In the genomic region with DNA sequence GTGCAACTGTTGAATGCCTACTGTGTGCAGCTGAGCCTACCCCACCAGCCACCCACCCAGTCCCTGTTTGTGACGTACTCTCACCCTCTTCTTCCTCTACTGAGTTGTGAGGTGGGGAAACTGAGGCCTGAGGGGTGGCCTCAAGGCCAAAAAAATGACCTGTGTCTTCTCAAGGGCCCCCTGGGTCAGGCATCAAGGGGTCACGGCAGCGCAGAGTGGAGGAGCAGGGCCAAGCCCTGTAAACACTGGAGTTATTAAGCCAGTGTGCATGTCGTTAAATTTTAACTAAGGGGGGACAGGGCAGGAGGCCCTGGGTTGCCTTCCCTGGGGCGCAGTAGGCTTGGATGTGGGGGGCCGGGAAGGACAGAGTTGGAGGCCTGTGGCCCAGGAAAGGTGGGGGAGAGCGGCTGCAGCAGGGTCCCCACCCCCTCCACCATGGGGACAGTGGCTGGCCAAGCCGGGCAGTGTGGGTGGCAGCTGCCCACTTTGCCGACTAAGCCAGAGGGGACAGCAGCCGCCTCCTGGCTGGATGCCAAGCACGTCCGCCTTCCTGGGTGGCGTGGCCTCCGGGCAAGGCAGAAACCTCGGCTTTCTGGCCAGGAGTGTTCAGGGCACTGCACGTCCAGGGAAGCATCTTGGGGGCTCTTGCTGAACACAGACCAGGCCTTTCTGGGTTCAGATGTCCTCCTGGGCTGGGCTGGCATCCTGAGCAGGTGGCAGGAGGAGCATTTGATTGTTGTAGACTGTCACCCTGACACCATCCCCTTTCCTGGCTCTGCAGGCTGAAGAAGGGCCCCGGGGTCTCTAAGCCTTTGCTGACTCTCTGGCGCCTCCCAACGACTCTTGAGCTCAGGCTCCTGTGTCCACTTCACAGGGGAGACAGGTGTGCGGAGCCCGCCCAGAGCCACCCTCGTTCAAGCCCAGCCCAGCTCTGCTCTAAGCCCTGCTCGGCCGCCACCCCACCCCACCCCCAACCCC, we compare ENCODE assay signal across 1 cellular context.
TF ChIP-seq lines count a peak whose summit lies in the region.

No MANE protein-coding gene starts in this region.

TF ChIP-seq in HepG2, 621 proteins besides CTCF, POLR2A, EP300 and RAD21 (continued from another document and continues in another):
- TF ChIP-seq SNAPC4 (CRISPR knock-in tag; IDR thresholded peaks at IDR 0.05) (no peak), GATA4 (IDR thresholded peaks at IDR 0.05; ENCODE audit: borderline replicate concordance, low read depth) (no peak), NCOA5 (CRISPR knock-in tag; IDR thresholded peaks at IDR 0.05) (no peak), ZNF777 (CRISPR knock-in tag; IDR thresholded peaks at IDR 0.05) (peak; percentile 70; the same call in 1 of the 2 replicates), ZNF234 (CRISPR knock-in tag; conservative IDR thresholded peaks at IDR 0.05) (no peak; the same call in 1 of the 2 replicates), ZNF775 (CRISPR knock-in tag; IDR thresholded peaks at IDR 0.05; ENCODE audit: borderline replicate concordance) (0 out of 2 replicates have a peak, but pooled peaks have one; percentile 24), ZNF549 (CRISPR knock-in tag; IDR thresholded peaks at IDR 0.05) (no peak), ATF2 (CRISPR knock-in tag; IDR thresholded peaks at IDR 0.05) (no peak; the same call in 1 of the 2 replicates), NBN (conservative IDR thresholded peaks at IDR 0.05) (no peak), ELF1 (CRISPR knock-in tag; IDR thresholded peaks at IDR 0.05) (no peak; the same call in 1 of the 2 replicates), RFXAP (CRISPR knock-in tag; IDR thresholded peaks at IDR 0.05; ENCODE audit: borderline replicate concordance) (peak; percentile 57; the same call in 1 of the 2 replicates), THYN1 (CRISPR knock-in tag; IDR thresholded peaks at IDR 0.05; ENCODE audit: borderline replicate concordance, low read depth) (no peak), KDM3A (CRISPR knock-in tag; IDR thresholded peaks at IDR 0.05; ENCODE audit: low read depth) (peak; percentile 73; the same call in 1 of the 2 replicates), HNRNPH1 (optimal IDR thresholded peaks at IDR 0.05; ENCODE audit: low read depth, low read length) (no peak), ZC3H4 (CRISPR knock-in tag; IDR thresholded peaks at IDR 0.05; ENCODE audit: borderline replicate concordance) (no peak), ZFYVE20 (CRISPR knock-in tag; IDR thresholded peaks at IDR 0.05; ENCODE audit: borderline replicate concordance, low read depth) (no peak)
- TF ChIP-seq, protein P1, sequence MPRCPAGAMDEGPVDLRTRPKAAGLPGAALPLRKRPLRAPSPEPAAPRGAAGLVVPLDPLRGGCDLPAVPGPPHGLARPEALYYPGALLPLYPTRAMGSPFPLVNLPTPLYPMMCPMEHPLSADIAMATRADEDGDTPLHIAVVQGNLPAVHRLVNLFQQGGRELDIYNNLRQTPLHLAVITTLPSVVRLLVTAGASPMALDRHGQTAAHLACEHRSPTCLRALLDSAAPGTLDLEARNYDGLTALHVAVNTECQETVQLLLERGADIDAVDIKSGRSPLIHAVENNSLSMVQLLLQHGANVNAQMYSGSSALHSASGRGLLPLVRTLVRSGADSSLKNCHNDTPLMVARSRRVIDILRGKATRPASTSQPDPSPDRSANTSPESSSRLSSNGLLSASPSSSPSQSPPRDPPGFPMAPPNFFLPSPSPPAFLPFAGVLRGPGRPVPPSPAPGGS (CRISPR knock-in tag; IDR thresholded peaks at IDR 0.05): peak; percentile 47; the same call in 1 of the 2 replicates
- TF ChIP-seq, protein P2, sequence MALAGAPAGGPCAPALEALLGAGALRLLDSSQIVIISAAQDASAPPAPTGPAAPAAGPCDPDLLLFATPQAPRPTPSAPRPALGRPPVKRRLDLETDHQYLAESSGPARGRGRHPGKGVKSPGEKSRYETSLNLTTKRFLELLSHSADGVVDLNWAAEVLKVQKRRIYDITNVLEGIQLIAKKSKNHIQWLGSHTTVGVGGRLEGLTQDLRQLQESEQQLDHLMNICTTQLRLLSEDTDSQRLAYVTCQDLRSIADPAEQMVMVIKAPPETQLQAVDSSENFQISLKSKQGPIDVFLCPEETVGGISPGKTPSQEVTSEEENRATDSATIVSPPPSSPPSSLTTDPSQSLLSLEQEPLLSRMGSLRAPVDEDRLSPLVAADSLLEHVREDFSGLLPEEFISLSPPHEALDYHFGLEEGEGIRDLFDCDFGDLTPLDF (CRISPR knock-in tag; IDR thresholded peaks at IDR 0.05): no peak
- TF ChIP-seq, protein P3, sequence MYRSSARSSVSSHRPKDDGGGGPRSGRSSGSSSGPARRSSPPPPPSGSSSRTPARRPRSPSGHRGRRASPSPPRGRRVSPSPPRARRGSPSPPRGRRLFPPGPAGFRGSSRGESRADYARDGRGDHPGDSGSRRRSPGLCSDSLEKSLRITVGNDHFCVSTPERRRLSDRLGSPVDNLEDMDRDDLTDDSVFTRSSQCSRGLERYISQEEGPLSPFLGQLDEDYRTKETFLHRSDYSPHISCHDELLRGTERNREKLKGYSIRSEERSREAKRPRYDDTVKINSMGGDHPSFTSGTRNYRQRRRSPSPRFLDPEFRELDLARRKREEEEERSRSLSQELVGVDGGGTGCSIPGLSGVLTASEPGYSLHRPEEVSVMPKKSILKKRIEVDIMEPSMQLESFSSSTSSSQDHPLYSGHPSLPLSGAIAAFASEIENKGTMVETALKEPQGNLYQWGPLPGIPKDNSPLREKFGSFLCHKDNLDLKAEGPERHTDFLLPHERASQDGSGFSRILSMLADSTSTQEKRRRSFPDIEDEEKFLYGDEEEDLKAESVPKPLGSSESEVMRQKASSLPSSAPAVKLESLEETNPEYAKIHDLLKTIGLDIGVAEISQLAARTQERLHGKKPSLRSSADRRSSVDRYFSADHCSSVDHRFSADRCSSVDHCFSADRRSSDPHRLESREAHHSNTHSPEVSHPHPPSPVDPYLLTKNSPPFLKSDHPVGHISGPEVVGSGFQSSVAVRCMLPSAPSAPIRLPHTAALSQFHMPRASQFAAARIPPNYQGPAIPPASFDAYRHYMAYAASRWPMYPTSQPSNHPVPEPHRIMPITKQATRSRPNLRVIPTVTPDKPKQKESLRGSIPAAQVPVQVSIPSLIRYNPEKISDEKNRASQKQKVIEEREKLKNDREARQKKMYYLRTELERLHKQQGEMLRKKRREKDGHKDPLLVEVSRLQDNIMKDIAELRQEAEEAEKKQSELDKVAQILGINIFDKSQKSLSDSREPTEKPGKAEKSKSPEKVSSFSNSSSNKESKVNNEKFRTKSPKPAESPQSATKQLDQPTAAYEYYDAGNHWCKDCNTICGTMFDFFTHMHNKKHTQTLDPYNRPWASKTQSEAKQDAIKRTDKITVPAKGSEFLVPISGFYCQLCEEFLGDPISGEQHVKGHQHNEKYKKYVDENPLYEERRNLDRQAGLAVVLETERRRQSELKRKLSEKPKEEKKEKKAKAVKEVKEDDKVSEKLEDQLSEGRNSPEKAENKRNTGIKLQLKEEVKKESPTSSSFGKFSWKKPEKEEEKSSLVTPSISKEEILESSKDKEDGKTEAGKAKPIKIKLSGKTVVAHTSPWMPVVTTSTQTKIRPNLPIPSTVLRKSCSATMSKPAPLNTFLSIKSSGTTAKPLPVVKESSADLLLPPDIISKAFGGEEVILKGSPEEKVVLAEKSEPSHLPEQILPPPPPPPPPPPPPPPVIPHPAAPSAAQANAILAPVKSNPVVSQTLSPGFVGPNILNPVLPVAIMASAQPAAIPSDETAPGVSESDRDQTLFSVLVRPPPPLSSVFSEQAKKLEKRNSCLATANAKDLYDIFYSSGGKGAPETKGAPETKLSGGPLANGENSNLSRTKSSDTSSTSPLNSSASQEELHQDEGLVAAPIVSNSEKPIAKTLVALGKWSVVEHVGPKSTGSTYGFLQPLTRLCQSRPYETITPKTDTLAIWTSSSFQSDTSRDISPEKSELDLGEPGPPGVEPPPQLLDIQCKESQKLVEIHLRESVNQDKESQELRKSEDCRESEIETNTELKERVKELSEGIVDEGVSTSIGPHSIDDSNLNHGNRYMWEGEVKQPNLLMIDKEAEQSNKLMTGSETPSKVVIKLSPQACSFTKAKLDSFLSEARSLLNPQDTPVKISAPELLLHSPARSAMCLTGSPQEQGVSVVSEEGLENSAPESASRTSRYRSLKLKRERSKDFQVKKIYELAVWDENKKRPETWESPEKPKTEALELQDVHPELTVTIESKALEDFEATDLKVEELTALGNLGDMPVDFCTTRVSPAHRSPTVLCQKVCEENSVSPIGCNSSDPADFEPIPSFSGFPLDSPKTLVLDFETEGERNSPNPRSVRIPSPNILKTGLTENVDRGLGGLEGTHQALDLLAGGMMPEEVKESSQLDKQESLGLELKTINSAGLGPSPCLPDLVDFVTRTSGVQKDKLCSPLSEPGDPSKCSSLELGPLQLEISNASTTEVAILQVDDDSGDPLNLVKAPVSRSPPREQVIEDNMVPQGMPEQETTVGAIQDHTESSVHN (CRISPR knock-in tag; IDR thresholded peaks at IDR 0.05): 0 out of 2 replicates have a peak, but pooled peaks have one; percentile 22
- TF ChIP-seq, protein P4, sequence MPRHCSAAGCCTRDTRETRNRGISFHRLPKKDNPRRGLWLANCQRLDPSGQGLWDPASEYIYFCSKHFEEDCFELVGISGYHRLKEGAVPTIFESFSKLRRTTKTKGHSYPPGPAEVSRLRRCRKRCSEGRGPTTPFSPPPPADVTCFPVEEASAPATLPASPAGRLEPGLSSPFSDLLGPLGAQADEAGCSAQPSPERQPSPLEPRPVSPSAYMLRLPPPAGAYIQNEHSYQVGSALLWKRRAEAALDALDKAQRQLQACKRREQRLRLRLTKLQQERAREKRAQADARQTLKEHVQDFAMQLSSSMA (CRISPR knock-in tag; IDR thresholded peaks at IDR 0.05): peak; percentile 31; the same call in 1 of the 2 replicates
- TF ChIP-seq, protein P5, sequence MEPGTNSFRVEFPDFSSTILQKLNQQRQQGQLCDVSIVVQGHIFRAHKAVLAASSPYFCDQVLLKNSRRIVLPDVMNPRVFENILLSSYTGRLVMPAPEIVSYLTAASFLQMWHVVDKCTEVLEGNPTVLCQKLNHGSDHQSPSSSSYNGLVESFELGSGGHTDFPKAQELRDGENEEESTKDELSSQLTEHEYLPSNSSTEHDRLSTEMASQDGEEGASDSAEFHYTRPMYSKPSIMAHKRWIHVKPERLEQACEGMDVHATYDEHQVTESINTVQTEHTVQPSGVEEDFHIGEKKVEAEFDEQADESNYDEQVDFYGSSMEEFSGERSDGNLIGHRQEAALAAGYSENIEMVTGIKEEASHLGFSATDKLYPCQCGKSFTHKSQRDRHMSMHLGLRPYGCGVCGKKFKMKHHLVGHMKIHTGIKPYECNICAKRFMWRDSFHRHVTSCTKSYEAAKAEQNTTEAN (CRISPR knock-in tag; conservative IDR thresholded peaks at IDR 0.05): no peak
- TF ChIP-seq, protein P6, sequence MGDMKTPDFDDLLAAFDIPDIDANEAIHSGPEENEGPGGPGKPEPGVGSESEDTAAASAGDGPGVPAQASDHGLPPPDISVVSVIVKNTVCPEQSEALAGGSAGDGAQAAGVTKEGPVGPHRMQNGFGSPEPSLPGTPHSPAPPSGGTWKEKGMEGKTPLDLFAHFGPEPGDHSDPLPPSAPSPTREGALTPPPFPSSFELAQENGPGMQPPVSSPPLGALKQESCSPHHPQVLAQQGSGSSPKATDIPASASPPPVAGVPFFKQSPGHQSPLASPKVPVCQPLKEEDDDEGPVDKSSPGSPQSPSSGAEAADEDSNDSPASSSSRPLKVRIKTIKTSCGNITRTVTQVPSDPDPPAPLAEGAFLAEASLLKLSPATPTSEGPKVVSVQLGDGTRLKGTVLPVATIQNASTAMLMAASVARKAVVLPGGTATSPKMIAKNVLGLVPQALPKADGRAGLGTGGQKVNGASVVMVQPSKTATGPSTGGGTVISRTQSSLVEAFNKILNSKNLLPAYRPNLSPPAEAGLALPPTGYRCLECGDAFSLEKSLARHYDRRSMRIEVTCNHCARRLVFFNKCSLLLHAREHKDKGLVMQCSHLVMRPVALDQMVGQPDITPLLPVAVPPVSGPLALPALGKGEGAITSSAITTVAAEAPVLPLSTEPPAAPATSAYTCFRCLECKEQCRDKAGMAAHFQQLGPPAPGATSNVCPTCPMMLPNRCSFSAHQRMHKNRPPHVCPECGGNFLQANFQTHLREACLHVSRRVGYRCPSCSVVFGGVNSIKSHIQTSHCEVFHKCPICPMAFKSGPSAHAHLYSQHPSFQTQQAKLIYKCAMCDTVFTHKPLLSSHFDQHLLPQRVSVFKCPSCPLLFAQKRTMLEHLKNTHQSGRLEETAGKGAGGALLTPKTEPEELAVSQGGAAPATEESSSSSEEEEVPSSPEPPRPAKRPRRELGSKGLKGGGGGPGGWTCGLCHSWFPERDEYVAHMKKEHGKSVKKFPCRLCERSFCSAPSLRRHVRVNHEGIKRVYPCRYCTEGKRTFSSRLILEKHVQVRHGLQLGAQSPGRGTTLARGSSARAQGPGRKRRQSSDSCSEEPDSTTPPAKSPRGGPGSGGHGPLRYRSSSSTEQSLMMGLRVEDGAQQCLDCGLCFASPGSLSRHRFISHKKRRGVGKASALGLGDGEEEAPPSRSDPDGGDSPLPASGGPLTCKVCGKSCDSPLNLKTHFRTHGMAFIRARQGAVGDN (CRISPR knock-in tag; IDR thresholded peaks at IDR 0.05): peak; percentile 85
